25 cellular contexts compared by ENCODE assay signal in the genomic region with DNA sequence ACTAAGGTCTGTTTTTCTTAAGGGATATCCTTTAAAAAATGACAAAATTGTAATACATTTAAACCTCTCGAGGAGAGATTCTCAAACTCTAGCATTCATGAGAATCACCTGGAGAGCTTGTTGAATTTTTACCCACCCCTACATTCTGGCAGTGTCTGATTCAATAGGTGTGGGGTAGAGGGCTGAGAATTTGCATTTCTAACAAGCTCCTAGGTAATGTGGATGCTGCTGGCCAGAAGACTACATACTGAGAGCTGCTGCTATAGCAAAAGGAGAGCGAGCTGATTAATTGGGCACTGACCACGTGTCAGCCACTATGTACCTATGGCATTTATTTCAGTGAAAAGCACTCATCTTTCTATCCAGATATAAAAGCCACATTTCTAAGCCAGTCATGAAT.
"Had no signal": no experiment of that assay in that cellular context is flagged by ENCODE, and none has a peak within 500 bp of the region (broad histone marks: within the 10 kb centered on the region; RNA-seq: fewer than 3 reads in every experiment).

No MANE protein-coding gene starts in this region.

- H3K27me3 Mint-ChIP-seq: dendritic cell treated with granulocyte-macrophage colony-stimulating factor and Interleukin-4, amounts not matched to agents 40 ng/mL and 50 ng/mL, for 4 days; effector memory CD8-positive, alpha-beta T cell had no signal

- H3K4me1 Mint-ChIP-seq: endodermal cell had no signal

- H3K27ac Mint-ChIP-seq: dendritic cell treated with granulocyte-macrophage colony-stimulating factor and Interleukin-4, amounts not matched to agents 40 ng/mL and 50 ng/mL, for 4 days; effector memory CD8-positive, alpha-beta T cell; endodermal cell had no signal

- H3K27ac ChIP-seq: colonic mucosa, coronary artery, dorsolateral prefrontal cortex, epithelial cell of prostate, esophagus muscularis mucosa, esophagus squamous epithelium, foreskin keratinocyte, gastrocnemius medialis, gastroesophageal sphincter, heart left ventricle, heart right ventricle had no signal

- H3K4me1 ChIP-seq: colonic mucosa, esophagus squamous epithelium, foreskin keratinocyte, gastrocnemius medialis, gastroesophageal sphincter, heart left ventricle, heart right ventricle had no signal

- H3K9me3 ChIP-seq: colonic mucosa, esophagus muscularis mucosa, esophagus squamous epithelium, gastrocnemius medialis, gastroesophageal sphincter, heart left ventricle, heart right ventricle had no signal

- H3K4me3 Mint-ChIP-seq: dendritic cell treated with granulocyte-macrophage colony-stimulating factor and Interleukin-4, amounts not matched to agents 40 ng/mL and 50 ng/mL, for 4 days; effector memory CD8-positive, alpha-beta T cell; endodermal cell had no signal

- H3K4me3 ChIP-seq: colonic mucosa, coronary artery, dorsolateral prefrontal cortex, esophagus muscularis mucosa, esophagus squamous epithelium, gastrocnemius medialis, gastroesophageal sphincter, heart left ventricle, heart right ventricle had no signal

- H3K36me3 ChIP-seq: colonic mucosa, esophagus muscularis mucosa, esophagus squamous epithelium, gastrocnemius medialis, gastroesophageal sphincter, heart left ventricle, heart right ventricle had no signal

- H3K27me3 ChIP-seq: colonic mucosa, esophagus muscularis mucosa, esophagus squamous epithelium, foreskin keratinocyte, gastrocnemius medialis, gastroesophageal sphincter, heart left ventricle had no signal

- ATAC-seq: effector memory CD8-positive, alpha-beta T cell; esophagus mucosa; foreskin keratinocyte; gastrocnemius medialis; gastroesophageal sphincter; heart left ventricle; heart right ventricle had no signal

- H3K9me3 Mint-ChIP-seq: effector memory CD8-positive, alpha-beta T cell; endodermal cell had no signal

- DNase-seq: colonic mucosa; cortex of kidney; dermis blood vessel endothelial cell; dorsolateral prefrontal cortex; effector CD4-positive, alpha-beta T cell; effector CD8-positive, alpha-beta T cell; effector memory CD4-positive, alpha-beta T cell; effector memory CD8-positive, alpha-beta T cell; endodermal cell; erythroblast; esophagus squamous epithelium; foreskin fibroblast; foreskin keratinocyte; foreskin melanocyte; gastrocnemius medialis; glutamatergic neuron; head of caudate nucleus; heart left ventricle; heart right ventricle had no signal
